ENCODE assay signal across 1 cellular context in the genomic region with DNA sequence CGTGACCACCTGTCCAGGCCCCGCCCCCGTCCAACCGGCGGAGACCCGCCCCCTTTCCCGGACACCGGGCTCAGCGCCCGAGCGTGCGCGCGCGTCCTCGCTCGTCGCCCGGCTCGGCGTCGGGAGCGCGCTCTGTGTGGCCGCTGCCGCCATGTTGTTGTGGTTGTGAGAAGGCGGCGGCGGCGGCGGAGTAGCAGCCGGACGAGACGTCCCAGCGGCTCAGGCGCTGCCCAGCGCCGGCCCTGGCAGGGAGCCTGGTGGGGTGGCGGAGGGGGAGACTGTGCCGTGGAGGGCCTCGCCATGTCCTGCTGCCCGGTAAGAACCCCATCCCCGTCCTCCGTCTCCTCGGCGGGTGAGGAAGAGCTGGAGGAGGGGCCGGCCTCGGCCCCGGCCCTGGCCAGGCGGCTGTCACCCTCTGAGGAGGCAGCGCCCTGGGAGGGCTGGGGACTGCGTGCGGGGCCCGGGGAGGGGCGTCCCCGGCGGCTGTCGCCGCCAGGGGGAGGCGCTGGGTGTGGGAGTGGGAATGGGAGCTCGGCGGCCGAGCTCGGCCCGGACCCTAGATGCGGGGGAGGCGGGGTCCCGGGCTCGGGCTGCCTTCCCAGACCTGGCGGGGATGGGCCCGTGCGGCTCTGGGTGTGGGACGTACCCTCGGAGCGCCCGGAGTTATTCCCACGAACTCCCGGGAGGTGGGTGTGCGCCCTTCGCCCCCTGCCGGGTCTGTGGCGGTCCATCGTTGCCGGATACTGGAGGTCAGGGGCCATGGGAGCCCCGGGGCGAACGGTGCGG.
TF ChIP-seq lines count a peak whose summit lies in the region.

Gene MTMR3, plus strand, starts transcription at position 130 of the 786 bp plus-strand sequence. CDS start 87,886 bp downstream, outside the sequence.

TF ChIP-seq in WTC11, 78 proteins besides CTCF, POLR2A, EP300 and RAD21 (continued from another document and continues in another):
- peak; percentile 77; the same call in 1 of the 2 replicates for TF ChIP-seq FOXP4 (CRISPR knock-in tag; IDR thresholded peaks at IDR 0.05)
- TF ChIP-seq SP1 (CRISPR knock-in tag; conservative IDR thresholded peaks at IDR 0.05), result peak; percentile 79
- no peak for TF ChIP-seq FOXJ3 (CRISPR knock-in tag; IDR thresholded peaks at IDR 0.05; ENCODE audit: borderline replicate concordance)
- TF ChIP-seq ATF6 (CRISPR knock-in tag; IDR thresholded peaks at IDR 0.05), result no peak
- TF ChIP-seq, protein P1, sequence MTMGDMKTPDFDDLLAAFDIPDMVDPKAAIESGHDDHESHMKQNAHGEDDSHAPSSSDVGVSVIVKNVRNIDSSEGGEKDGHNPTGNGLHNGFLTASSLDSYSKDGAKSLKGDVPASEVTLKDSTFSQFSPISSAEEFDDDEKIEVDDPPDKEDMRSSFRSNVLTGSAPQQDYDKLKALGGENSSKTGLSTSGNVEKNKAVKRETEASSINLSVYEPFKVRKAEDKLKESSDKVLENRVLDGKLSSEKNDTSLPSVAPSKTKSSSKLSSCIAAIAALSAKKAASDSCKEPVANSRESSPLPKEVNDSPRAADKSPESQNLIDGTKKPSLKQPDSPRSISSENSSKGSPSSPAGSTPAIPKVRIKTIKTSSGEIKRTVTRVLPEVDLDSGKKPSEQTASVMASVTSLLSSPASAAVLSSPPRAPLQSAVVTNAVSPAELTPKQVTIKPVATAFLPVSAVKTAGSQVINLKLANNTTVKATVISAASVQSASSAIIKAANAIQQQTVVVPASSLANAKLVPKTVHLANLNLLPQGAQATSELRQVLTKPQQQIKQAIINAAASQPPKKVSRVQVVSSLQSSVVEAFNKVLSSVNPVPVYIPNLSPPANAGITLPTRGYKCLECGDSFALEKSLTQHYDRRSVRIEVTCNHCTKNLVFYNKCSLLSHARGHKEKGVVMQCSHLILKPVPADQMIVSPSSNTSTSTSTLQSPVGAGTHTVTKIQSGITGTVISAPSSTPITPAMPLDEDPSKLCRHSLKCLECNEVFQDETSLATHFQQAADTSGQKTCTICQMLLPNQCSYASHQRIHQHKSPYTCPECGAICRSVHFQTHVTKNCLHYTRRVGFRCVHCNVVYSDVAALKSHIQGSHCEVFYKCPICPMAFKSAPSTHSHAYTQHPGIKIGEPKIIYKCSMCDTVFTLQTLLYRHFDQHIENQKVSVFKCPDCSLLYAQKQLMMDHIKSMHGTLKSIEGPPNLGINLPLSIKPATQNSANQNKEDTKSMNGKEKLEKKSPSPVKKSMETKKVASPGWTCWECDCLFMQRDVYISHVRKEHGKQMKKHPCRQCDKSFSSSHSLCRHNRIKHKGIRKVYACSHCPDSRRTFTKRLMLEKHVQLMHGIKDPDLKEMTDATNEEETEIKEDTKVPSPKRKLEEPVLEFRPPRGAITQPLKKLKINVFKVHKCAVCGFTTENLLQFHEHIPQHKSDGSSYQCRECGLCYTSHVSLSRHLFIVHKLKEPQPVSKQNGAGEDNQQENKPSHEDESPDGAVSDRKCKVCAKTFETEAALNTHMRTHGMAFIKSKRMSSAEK (CRISPR knock-in tag; IDR thresholded peaks at IDR 0.05; ENCODE audit: borderline replicate concordance), result no peak
- no peak for TF ChIP-seq ZNF281 (CRISPR knock-in tag; IDR thresholded peaks at IDR 0.05)
- no peak for TF ChIP-seq EMX1 (CRISPR knock-in tag; IDR thresholded peaks at IDR 0.05)
- no peak for TF ChIP-seq ZNF423 (CRISPR knock-in tag; IDR thresholded peaks at IDR 0.05)
- TF ChIP-seq USF2 (CRISPR knock-in tag; IDR thresholded peaks at IDR 0.05), result peak; percentile 20; the same call in 1 of the 2 replicates
- TF ChIP-seq, protein P2, sequence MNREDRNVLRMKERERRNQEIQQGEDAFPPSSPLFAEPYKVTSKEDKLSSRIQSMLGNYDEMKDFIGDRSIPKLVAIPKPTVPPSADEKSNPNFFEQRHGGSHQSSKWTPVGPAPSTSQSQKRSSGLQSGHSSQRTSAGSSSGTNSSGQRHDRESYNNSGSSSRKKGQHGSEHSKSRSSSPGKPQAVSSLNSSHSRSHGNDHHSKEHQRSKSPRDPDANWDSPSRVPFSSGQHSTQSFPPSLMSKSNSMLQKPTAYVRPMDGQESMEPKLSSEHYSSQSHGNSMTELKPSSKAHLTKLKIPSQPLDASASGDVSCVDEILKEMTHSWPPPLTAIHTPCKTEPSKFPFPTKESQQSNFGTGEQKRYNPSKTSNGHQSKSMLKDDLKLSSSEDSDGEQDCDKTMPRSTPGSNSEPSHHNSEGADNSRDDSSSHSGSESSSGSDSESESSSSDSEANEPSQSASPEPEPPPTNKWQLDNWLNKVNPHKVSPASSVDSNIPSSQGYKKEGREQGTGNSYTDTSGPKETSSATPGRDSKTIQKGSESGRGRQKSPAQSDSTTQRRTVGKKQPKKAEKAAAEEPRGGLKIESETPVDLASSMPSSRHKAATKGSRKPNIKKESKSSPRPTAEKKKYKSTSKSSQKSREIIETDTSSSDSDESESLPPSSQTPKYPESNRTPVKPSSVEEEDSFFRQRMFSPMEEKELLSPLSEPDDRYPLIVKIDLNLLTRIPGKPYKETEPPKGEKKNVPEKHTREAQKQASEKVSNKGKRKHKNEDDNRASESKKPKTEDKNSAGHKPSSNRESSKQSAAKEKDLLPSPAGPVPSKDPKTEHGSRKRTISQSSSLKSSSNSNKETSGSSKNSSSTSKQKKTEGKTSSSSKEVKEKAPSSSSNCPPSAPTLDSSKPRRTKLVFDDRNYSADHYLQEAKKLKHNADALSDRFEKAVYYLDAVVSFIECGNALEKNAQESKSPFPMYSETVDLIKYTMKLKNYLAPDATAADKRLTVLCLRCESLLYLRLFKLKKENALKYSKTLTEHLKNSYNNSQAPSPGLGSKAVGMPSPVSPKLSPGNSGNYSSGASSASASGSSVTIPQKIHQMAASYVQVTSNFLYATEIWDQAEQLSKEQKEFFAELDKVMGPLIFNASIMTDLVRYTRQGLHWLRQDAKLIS (CRISPR knock-in tag; IDR thresholded peaks at IDR 0.05; ENCODE audit: borderline replicate concordance), result no peak
- TF ChIP-seq HMGXB4 (CRISPR knock-in tag; IDR thresholded peaks at IDR 0.05), result peak; percentile 88
- no peak for TF ChIP-seq ZNF232 (CRISPR knock-in tag; IDR thresholded peaks at IDR 0.05)
- no peak for TF ChIP-seq IRF1 (CRISPR knock-in tag; IDR thresholded peaks at IDR 0.05)
- no peak for TF ChIP-seq ZBTB21 (CRISPR knock-in tag; IDR thresholded peaks at IDR 0.05; ENCODE audit: borderline replicate concordance)
- TF ChIP-seq NFATC4 (CRISPR knock-in tag; IDR thresholded peaks at IDR 0.05), result no peak
- TF ChIP-seq, protein P3, sequence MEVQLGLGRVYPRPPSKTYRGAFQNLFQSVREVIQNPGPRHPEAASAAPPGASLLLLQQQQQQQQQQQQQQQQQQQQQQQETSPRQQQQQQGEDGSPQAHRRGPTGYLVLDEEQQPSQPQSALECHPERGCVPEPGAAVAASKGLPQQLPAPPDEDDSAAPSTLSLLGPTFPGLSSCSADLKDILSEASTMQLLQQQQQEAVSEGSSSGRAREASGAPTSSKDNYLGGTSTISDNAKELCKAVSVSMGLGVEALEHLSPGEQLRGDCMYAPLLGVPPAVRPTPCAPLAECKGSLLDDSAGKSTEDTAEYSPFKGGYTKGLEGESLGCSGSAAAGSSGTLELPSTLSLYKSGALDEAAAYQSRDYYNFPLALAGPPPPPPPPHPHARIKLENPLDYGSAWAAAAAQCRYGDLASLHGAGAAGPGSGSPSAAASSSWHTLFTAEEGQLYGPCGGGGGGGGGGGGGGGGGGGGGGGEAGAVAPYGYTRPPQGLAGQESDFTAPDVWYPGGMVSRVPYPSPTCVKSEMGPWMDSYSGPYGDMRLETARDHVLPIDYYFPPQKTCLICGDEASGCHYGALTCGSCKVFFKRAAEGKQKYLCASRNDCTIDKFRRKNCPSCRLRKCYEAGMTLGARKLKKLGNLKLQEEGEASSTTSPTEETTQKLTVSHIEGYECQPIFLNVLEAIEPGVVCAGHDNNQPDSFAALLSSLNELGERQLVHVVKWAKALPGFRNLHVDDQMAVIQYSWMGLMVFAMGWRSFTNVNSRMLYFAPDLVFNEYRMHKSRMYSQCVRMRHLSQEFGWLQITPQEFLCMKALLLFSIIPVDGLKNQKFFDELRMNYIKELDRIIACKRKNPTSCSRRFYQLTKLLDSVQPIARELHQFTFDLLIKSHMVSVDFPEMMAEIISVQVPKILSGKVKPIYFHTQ (CRISPR knock-in tag; IDR thresholded peaks at IDR 0.05), result no peak
- no peak for TF ChIP-seq ZNF425 (CRISPR knock-in tag; conservative IDR thresholded peaks at IDR 0.05)
- no peak for TF ChIP-seq SMAD3 (CRISPR knock-in tag; IDR thresholded peaks at IDR 0.05; ENCODE audit: borderline replicate concordance)
- TF ChIP-seq FOXP1 (CRISPR knock-in tag; IDR thresholded peaks at IDR 0.05; ENCODE audit: borderline replicate concordance), result peak; percentile 40; the same call in 1 of the 2 replicates
- no peak for TF ChIP-seq JUN (CRISPR knock-in tag; IDR thresholded peaks at IDR 0.05)
